Comparison of ENCODE assay signal across 1 cellular context in the genomic region with DNA sequence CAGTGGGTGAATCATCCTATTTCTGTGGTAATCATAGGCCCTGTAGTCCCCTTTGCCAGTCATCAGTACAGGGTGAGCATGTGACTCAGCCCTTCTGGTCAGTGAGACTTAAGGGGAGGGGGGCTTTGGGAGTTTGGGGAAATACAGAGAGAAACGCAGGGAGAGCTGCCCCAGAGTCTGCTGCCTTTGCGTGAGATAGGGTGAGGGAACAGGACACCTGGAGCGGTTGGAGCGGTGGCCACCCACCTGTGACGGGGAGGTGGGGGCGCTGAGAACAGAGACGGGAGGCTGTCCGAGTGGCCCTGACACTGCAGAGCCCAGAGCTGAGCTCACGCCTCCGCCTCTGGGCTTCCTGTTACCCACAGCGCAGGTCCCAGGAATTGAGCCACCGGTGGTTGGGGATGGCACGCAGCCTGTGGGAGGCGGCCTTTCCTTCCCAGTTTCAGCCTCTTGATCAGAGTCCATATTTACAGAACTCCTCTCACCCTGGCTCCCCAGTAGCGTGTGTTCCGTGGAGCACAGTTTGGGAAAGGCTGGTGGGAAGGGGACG.
TF ChIP-seq lines count a peak whose summit lies in the region.

No MANE protein-coding gene starts in this region.

TF ChIP-seq in GM23338, 12 proteins besides CTCF, POLR2A, EP300 and RAD21 (continued from another document):
- TF ChIP-seq, protein P1, sequence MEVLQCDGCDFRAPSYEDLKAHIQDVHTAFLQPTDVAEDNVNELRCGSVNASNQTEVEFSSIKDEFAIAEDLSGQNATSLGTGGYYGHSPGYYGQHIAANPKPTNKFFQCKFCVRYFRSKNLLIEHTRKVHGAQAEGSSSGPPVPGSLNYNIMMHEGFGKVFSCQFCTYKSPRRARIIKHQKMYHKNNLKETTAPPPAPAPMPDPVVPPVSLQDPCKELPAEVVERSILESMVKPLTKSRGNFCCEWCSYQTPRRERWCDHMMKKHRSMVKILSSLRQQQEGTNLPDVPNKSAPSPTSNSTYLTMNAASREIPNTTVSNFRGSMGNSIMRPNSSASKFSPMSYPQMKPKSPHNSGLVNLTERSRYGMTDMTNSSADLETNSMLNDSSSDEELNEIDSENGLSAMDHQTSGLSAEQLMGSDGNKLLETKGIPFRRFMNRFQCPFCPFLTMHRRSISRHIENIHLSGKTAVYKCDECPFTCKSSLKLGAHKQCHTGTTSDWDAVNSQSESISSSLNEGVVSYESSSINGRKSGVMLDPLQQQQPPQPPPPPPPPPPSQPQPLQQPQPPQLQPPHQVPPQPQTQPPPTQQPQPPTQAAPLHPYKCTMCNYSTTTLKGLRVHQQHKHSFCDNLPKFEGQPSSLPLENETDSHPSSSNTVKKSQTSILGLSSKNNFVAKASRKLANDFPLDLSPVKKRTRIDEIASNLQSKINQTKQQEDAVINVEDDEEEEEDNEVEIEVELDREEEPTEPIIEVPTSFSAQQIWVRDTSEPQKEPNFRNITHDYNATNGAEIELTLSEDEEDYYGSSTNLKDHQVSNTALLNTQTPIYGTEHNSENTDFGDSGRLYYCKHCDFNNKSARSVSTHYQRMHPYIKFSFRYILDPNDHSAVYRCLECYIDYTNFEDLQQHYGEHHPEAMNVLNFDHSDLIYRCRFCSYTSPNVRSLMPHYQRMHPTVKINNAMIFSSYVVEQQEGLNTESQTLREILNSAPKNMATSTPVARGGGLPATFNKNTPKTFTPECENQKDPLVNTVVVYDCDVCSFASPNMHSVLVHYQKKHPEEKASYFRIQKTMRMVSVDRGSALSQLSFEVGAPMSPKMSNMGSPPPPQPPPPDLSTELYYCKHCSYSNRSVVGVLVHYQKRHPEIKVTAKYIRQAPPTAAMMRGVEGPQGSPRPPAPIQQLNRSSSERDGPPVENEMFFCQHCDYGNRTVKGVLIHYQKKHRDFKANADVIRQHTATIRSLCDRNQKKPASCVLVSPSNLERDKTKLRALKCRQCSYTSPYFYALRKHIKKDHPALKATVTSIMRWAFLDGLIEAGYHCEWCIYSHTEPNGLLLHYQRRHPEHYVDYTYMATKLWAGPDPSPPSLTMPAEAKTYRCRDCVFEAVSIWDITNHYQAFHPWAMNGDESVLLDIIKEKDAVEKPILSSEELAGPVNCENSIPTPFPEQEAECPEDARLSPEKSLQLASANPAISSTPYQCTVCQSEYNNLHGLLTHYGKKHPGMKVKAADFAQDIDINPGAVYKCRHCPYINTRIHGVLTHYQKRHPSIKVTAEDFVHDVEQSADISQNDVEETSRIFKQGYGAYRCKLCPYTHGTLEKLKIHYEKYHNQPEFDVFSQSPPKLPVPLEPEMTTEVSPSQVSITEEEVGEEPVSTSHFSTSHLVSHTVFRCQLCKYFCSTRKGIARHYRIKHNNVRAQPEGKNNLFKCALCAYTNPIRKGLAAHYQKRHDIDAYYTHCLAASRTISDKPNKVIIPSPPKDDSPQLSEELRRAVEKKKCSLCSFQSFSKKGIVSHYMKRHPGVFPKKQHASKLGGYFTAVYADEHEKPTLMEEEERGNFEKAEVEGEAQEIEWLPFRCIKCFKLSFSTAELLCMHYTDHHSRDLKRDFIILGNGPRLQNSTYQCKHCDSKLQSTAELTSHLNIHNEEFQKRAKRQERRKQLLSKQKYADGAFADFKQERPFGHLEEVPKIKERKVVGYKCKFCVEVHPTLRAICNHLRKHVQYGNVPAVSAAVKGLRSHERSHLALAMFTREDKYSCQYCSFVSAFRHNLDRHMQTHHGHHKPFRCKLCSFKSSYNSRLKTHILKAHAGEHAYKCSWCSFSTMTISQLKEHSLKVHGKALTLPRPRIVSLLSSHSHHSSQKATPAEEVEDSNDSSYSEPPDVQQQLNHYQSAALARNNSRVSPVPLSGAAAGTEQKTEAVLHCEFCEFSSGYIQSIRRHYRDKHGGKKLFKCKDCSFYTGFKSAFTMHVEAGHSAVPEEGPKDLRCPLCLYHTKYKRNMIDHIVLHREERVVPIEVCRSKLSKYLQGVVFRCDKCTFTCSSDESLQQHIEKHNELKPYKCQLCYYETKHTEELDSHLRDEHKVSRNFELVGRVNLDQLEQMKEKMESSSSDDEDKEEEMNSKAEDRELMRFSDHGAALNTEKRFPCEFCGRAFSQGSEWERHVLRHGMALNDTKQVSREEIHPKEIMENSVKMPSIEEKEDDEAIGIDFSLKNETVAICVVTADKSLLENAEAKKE (CRISPR knock-in tag; IDR thresholded peaks at IDR 0.05), result no peak
TF ChIP-seq in GM23338: peak in this region for 0.
